In the genomic region with DNA sequence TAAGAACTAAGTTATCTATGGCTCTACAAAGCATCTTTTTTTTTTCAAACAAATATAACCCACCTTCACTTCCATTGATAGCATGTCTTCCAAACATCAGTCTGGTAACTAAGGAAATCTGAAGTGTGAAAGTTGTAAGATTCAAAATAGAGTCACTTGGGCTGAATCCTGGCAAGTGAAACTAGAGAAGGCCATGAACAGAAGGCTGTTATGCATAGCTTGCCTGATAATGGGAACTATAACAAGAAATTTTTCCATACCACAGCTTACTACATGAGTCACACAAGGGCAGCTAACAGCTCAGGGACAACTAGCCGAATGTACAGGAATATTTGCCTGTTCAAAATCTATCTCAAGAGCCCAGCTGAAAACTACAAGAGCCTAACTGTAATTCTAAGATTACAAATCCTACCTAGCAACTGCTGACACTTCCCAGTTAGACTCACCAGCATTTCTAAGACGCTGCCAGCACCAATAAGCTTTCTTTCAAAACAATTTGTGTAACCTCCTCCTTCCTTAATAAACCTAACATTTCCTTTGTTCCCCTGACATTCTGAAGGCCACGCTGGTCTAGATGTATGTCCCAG, we compare ENCODE assay signal across 8 cellular contexts.
DNase-seq lines count a peak whose midpoint lies in the region; ATAC-seq and TF ChIP-seq lines count a peak whose summit lies in the region.

No MANE protein-coding gene starts in this region.

- H3K9me3 ChIP-seq in AG04450 (ENCODE audit: control insufficient read depth, insufficient read depth, low read length) (no peaks in the 10 kb centered on the region), OCI-LY7 (ENCODE audit: low read length) (no peaks in the 10 kb centered on the region), prostate gland (no peaks in the 10 kb centered on the region)

- TF ChIP-seq POLR2A in prostate gland (IDR thresholded peaks at IDR 0.05) = no peak

- H3K79me2 ChIP-seq in OCI-LY7 (ENCODE audit: insufficient read depth, low read depth, low read length) = no peaks in the 10 kb centered on the region

- intact Hi-C loops in OCI-LY7 (cut with micrococcal nuclease; ENCODE audit: unreplicated experiment) (no loop called here), prostate gland (cut with DNase I) (no loop called here)

- H3K4me2 ChIP-seq in OCI-LY7 (ENCODE audit: low read length) = no peak overlapping the region

- no peak overlapping the region for H3K27ac ChIP-seq in AG04450 (ENCODE audit: low read depth, low read length)
- no peak overlapping the region for H3K27ac ChIP-seq in OCI-LY7 (ENCODE audit: low read depth, low read length, poor library complexity, severe bottlenecking)
- H3K27ac ChIP-seq in foreskin keratinocyte = no peak overlapping the region
- no peak overlapping the region for H3K27ac ChIP-seq in prostate gland

- H3K36me3 ChIP-seq in OCI-LY7 (ENCODE audit: insufficient read depth, low read length) (no peaks in the 10 kb centered on the region), prostate gland (no peaks in the 10 kb centered on the region)

- BruUV-seq in OCI-LY7 (replicated peaks; lab: Mats Ljungman, UMichigan) = no TSS peak

- 33% methylated on average over 3 of the region's 3 CpGs for WGBS in prostate gland

- CTCF ChIA-PET in AG04450 (lab: Charles Lee) = no interaction called here
- CTCF ChIA-PET in OCI-LY7 (lab: Charles Lee; ENCODE audit: unreplicated experiment) = no interaction called here

- H3K36me3 Mint-ChIP-seq in type B pancreatic cell = no peaks in the 10 kb centered on the region

- H3K27me3 Mint-ChIP-seq in type B pancreatic cell = no peaks in the 10 kb centered on the region

- ATAC-seq in GM18907 (IDR thresholded peaks at IDR 0.05; ENCODE audit: unreplicated experiment) (peak; percentile 94), HG03066 (IDR thresholded peaks at IDR 0.05; ENCODE audit: low read depth, unreplicated experiment) (peak; percentile 99), foreskin keratinocyte (peak; percentile 82)

- H3K4me3 ChIP-seq in AG04450 (ENCODE audit: low read depth, low read length) (no peak overlapping the region), OCI-LY7 (ENCODE audit: low read depth, low read length, poor library complexity, severe bottlenecking) (no peak overlapping the region), prostate gland (no peak overlapping the region)

- no peak overlapping the region for H3K27ac Mint-ChIP-seq in type B pancreatic cell

- DNase-seq in AG04450 (ENCODE audit: low read depth, low spot score) (peak; percentile 16), OCI-LY7 (ENCODE audit: low spot score) (peak; percentile 23), foreskin keratinocyte (peak; percentile 15 to 46), DMS153 (lab: John Stamatoyannopoulos, UW) (no peak), type B pancreatic cell (ENCODE audit: extremely low spot score, unreplicated experiment) (no peak), prostate gland (ENCODE audit: low spot score) (no peak)

- no peaks in the 10 kb centered on the region for H3K9me2 ChIP-seq in OCI-LY7 (ENCODE audit: insufficient read depth, low read length)

- no peak for TF ChIP-seq CTCF in AG04450 (IDR thresholded peaks at IDR 0.05; ENCODE audit: low read depth, low read length)
- no peak for TF ChIP-seq CTCF in OCI-LY7 (conservative IDR thresholded peaks at IDR 0.05; ENCODE audit: low read length)
- TF ChIP-seq CTCF in foreskin keratinocyte (conservative IDR thresholded peaks at IDR 0.05) = no peak
- TF ChIP-seq CTCF in type B pancreatic cell (conservative IDR thresholded peaks at IDR 0.05) = no peak
- TF ChIP-seq CTCF in prostate gland (IDR thresholded peaks at IDR 0.05) = no peak

- H3K4me1 Mint-ChIP-seq in type B pancreatic cell (ENCODE audit: unreplicated experiment) = no peaks in the 10 kb centered on the region

- no peak overlapping the region for H3K4me3 Mint-ChIP-seq in type B pancreatic cell

- H3K9me3 Mint-ChIP-seq in type B pancreatic cell = no peaks in the 10 kb centered on the region

- H4K20me1 ChIP-seq in OCI-LY7 (ENCODE audit: insufficient read depth, low read length) = no peaks in the 10 kb centered on the region

- H2AFZ ChIP-seq in OCI-LY7 (ENCODE audit: low read length) = peak overlapping the region; percentile 17; the same call in 1 of the 2 replicates

- POLR2A ChIA-PET in AG04450 (lab: Yijun Ruan, JAX) = no interaction called here
- POLR2A ChIA-PET in OCI-LY7 (lab: Charles Lee) = no interaction called here

- H3K4me1 ChIP-seq in OCI-LY7 (ENCODE audit: insufficient read depth, low read length, poor library complexity, severe bottlenecking) = no peaks in the 10 kb centered on the region
- H3K4me1 ChIP-seq in foreskin keratinocyte = no peaks in the 10 kb centered on the region
- H3K4me1 ChIP-seq in prostate gland (replicated peaks) = no peaks in the 10 kb centered on the region

- H3K27me3 ChIP-seq in AG04450 (ENCODE audit: control insufficient read depth, insufficient read depth, low read length) (no peaks in the 10 kb centered on the region), foreskin keratinocyte (no peaks in the 10 kb centered on the region), prostate gland (replicated peaks; ENCODE audit: insufficient read depth) (no peaks in the 10 kb centered on the region)

Comparison
In these comparisons a context has a peak if more than half of its experiments do, and no peak if none do; other contexts are left out.
1. DNase-seq: peak in AG04450 (single experiment), OCI-LY7 (single experiment) and foreskin keratinocyte (2 of 2); none in DMS153 (single experiment), type B pancreatic cell (single experiment) and prostate gland (single experiment).
2. Peak in every context shown above with its lines, with median percentiles within 50 percentile points of each other: ATAC-seq.